ENCODE assay signal across 10 cellular contexts in the genomic region with DNA sequence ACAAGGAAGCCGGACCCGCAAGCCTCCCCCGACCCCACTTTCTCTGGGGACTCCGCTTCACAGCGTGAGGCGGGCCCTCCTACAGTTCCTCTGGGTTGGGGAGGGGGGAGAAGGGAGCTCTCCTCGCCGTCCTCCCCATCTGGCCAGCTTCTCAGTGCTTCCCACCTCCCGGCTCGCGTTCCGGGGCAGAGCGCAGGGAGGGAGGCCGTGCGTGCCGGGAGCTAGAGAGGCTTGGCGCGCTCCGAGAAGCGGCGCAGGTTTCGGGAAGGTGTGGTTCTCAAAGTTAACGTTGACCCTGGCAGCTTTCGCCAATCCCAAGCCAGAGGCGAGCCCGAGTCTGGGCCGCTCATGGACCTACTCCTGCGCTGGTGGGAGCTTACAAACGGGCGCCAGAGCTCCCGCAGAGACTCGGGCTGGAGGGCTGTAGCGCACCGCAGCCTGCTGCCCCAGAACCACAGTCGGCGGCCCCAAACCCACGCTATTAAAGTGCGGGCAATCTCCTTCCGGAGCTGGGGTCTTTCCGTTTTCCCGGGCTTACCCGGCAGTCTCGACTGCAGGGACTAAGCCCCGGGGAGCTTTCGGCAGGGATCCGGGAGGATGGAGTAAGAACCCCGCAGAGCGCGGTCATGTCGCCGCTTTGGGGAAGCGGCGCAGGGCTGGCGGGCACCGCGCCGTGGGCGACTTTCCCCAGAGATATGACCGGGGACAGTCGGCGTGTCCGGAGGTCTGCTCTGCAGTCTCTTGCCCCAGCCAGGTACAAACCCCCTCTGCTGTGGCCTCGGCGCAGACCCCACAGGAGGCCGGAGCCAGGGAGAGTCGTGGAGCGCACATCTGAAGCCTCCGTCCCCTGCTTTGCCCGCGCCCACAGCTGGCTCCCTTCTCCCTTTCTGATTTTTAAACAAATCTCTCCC. TPM values are rescaled to one million over a fixed set of nuclear protein-coding genes. Genes with fewer than 3 reads are reported as not detected.
DNase-seq lines count a peak whose midpoint lies in the region; ATAC-seq and TF ChIP-seq lines count a peak whose summit lies in the region.
"Had no signal": no experiment of that assay in that cellular context is flagged by ENCODE, and none has a peak within 500 bp of the region (broad histone marks: within the 10 kb centered on the region; RNA-seq: fewer than 3 reads in every experiment).

No MANE protein-coding gene starts in this region.

- H3K36me3 ChIP-seq in skeletal muscle satellite cell (ENCODE audit: insufficient read depth, low read length) = no peaks in the 10 kb centered on the region

- no peaks in the 10 kb centered on the region for H3K9me3 Mint-ChIP-seq in MCF 10A (ENCODE audit: unreplicated experiment)
- peaks cover 0 to 16% (median 2%) of the 10 kb centered on the region in 6 donors for H3K9me3 Mint-ChIP-seq in immature natural killer cell
- H3K9me3 Mint-ChIP-seq: activated CD4-positive, alpha-beta memory T cell treated with anti-CD3 and anti-CD28 coated beads for 36 hours had no signal

- peaks cover 45% of the 10 kb centered on the region for H3K4me1 ChIP-seq in skeletal muscle satellite cell (ENCODE audit: control insufficient read depth, insufficient read depth, low read length)

- peak; percentile 20 for DNase-seq in GM10266 (ENCODE audit: extremely low spot score)
- DNase-seq in MCF 10A (ENCODE audit: unreplicated experiment) = no peak
- DNase-seq in islet precursor cell = peak; percentile 58
- no peak for DNase-seq in activated effector memory CD4-positive, alpha-beta T cell treated with anti-CD3 and anti-CD28 coated beads, Interleukin-2, amount 50 U/mL, for 16 hours
- DNase-seq in HEK293T (ENCODE audit: extremely low spot score) = no peak
- no peak for DNase-seq in immature natural killer cell
- DNase-seq: activated CD4-positive, alpha-beta memory T cell treated with anti-CD3 and anti-CD28 coated beads for 36 hours; naive B cell had no signal

- POLR2A ChIA-PET in MCF 10A (lab: Yijun Ruan, JAX) (interaction anchor here (0.6 kb wide), 1 partner anchor 1089 kb away, joined by 3 read pairs; no protein-coding TSS in a partner anchor), HEK293T (lab: Yijun Ruan, JAX) (no interaction called here)

- no peaks in the 10 kb centered on the region for H3K27me3 ChIP-seq in skeletal muscle satellite cell (ENCODE audit: control insufficient read depth, insufficient read depth, low read length)

- H3K36me3 Mint-ChIP-seq in MCF 10A (ENCODE audit: insufficient read depth, unreplicated experiment) (no peaks in the 10 kb centered on the region), immature natural killer cell (peaks cover 0 to 5% (median 0%) of the 10 kb centered on the region in 3 donors)
- H3K36me3 Mint-ChIP-seq: activated CD4-positive, alpha-beta memory T cell treated with anti-CD3 and anti-CD28 coated beads for 36 hours; naive B cell had no signal

- peak overlapping the region; percentile 63 for H3K27ac Mint-ChIP-seq in MCF 10A (ENCODE audit: low read depth, unreplicated experiment)
- no peak overlapping the region for H3K27ac Mint-ChIP-seq in immature natural killer cell
- H3K27ac Mint-ChIP-seq: activated CD4-positive, alpha-beta memory T cell treated with anti-CD3 and anti-CD28 coated beads for 36 hours; naive B cell had no signal

- H3K27me3 Mint-ChIP-seq in MCF 10A (ENCODE audit: insufficient read depth, unreplicated experiment) = peaks cover 12% of the 10 kb centered on the region
- peaks cover 11 to 20% (median 11%) of the 10 kb centered on the region in 3 donors for H3K27me3 Mint-ChIP-seq in immature natural killer cell (ENCODE audit: low read depth in 3 of 3)

- peak overlapping the region; percentile 92 for H3K9ac ChIP-seq in skeletal muscle satellite cell (ENCODE audit: low read depth, low read length)

- TF ChIP-seq CTCF in GM10266 (IDR thresholded peaks at IDR 0.05; ENCODE audit: control insufficient read depth, insufficient read depth, low read depth, missing control alignments) (no peak), MCF 10A (IDR thresholded peaks at IDR 0.05; ENCODE audit: unreplicated experiment) (no peak)

- H3K4me1 Mint-ChIP-seq in MCF 10A (ENCODE audit: insufficient read depth, unreplicated experiment) (peaks cover 10% of the 10 kb centered on the region), immature natural killer cell (no peaks in the 10 kb centered on the region)
- H3K4me1 Mint-ChIP-seq: naive B cell had no signal

- intact Hi-C loops in MCF 10A (cut with micrococcal nuclease) = no loop called here

- no peaks in the 10 kb centered on the region for H3K9me3 ChIP-seq in skeletal muscle satellite cell (replicated peaks; ENCODE audit: low read length)

- peak overlapping the region; percentile 94 for H3K4me2 ChIP-seq in skeletal muscle satellite cell (ENCODE audit: low read length)

- ATAC-seq in GM19455 (IDR thresholded peaks at IDR 0.05; ENCODE audit: unreplicated experiment) = no peak

- H3K4me3 Mint-ChIP-seq in MCF 10A (ENCODE audit: unreplicated experiment) = peak overlapping the region; percentile 84
- H3K4me3 Mint-ChIP-seq in immature natural killer cell = no peak overlapping the region
- H3K4me3 Mint-ChIP-seq: activated CD4-positive, alpha-beta memory T cell treated with anti-CD3 and anti-CD28 coated beads for 36 hours; naive B cell had no signal

- BruUV-seq in MCF 10A (replicated peaks; lab: Mats Ljungman, UMichigan) = no TSS peak

- CTCF ChIA-PET in MCF 10A (lab: Yijun Ruan, JAX) (interaction anchor here (0.6 to 1.7 kb wide), 10 partner anchors 10 to 1739 kb away, joined by 3 to 5 read pairs (median 4); no protein-coding TSS in a partner anchor), HEK293T (lab: Yijun Ruan, JAX) (no interaction called here)

- H3K4me3 ChIP-seq in skeletal muscle satellite cell (ENCODE audit: low read length) = peak overlapping the region; percentile 93

TF ChIP-seq in HEK293T, 16 proteins besides CTCF, POLR2A, EP300 and RAD21:
- TF ChIP-seq ARNT (IDR thresholded peaks at IDR 0.05) (no peak), NFRKB (IDR thresholded peaks at IDR 0.05) (no peak), TARDBP (IDR thresholded peaks at IDR 0.05) (no peak), ELF4 (IDR thresholded peaks at IDR 0.05) (no peak), LEF1 (IDR thresholded peaks at IDR 0.05; ENCODE audit: borderline replicate concordance) (no peak), FOXM1 (IDR thresholded peaks at IDR 0.05; ENCODE audit: borderline replicate concordance) (no peak), FOXK2 (IDR thresholded peaks at IDR 0.05) (no peak), L3MBTL2 (conservative IDR thresholded peaks at IDR 0.05) (no peak), HDGF (IDR thresholded peaks at IDR 0.05; ENCODE audit: borderline replicate concordance) (no peak), FOXA1 (IDR thresholded peaks at IDR 0.05) (no peak), ZNF384 (IDR thresholded peaks at IDR 0.05) (no peak), SUZ12 (IDR thresholded peaks at IDR 0.05) (no peak), CTBP1 (IDR thresholded peaks at IDR 0.05; ENCODE audit: borderline replicate concordance) (no peak), BHLHE40 (IDR thresholded peaks at IDR 0.05; ENCODE audit: borderline replicate concordance) (no peak), SP1 (IDR thresholded peaks at IDR 0.05) (no peak)
- TF ChIP-seq, protein P1, sequence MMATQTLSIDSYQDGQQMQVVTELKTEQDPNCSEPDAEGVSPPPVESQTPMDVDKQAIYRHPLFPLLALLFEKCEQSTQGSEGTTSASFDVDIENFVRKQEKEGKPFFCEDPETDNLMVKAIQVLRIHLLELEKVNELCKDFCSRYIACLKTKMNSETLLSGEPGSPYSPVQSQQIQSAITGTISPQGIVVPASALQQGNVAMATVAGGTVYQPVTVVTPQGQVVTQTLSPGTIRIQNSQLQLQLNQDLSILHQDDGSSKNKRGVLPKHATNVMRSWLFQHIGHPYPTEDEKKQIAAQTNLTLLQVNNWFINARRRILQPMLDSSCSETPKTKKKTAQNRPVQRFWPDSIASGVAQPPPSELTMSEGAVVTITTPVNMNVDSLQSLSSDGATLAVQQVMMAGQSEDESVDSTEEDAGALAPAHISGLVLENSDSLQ (IDR thresholded peaks at IDR 0.05) = no peak

RNA-seq across cellular contexts. Expression of gene CDH11, which starts 0.8 kb away (rescaled TPM):
- total RNA-seq in MCF 10A (2022) = 0.33 and 0.83 TPM in 2 replicates
- 11.4 and 16.8 TPM in 2 replicates for total RNA-seq in skeletal muscle satellite cell (2012; rRNA removed)
- polyA plus RNA-seq in immature natural killer cell = not detected
- total RNA-seq: activated CD4-positive, alpha-beta memory T cell treated with anti-CD3 and anti-CD28 coated beads for 36 hours had no signal

Comparison
In these comparisons a context has a peak if more than half of its experiments do, and no peak if none do; other contexts are left out.
1. DNase-seq: peak in GM10266 (single experiment) and islet precursor cell (single experiment); none in MCF 10A (single experiment), activated effector memory CD4-positive, alpha-beta T cell treated with anti-CD3 and anti-CD28 coated beads, Interleukin-2, amount 50 U/mL, for 16 hours (single experiment), HEK293T (single experiment) and immature natural killer cell (0 of 3).